In genomic region chr22:37231406-37232139, GRCh38 we compare ENCODE assay signal across 14 cellular contexts. TPM values are rescaled to one million over a fixed set of nuclear protein-coding genes. Genes with fewer than 3 reads are reported as not detected.
A peak's percentile ranks its signal among the peaks of the same experiment; 100 is the strongest.
DNase-seq lines count a peak whose midpoint lies in the region; ATAC-seq and TF ChIP-seq lines count a peak whose summit lies in the region.
"Had no signal": no experiment of that assay in that cellular context is flagged by ENCODE, and none has a peak within 500 bp of the region (broad histone marks: within the 10 kb centered on the region; RNA-seq: fewer than 3 reads in every experiment).

No MANE protein-coding gene starts in this region.

- CTCF ChIA-PET in activated CD4-positive, alpha-beta memory T cell treated with anti-CD3 and anti-CD28 coated beads, Interleukin-2, amount 10 ng/mL, durations not matched to agents 7 days and 5 days (lab: Charles Lee), result interaction anchor here (4.7 kb wide), 1 partner anchor 10 kb away, joined by 71 read pairs; the partner anchor contains the start of gene RAC2

- POLR2A ChIA-PET in activated CD4-positive, alpha-beta memory T cell treated with anti-CD3 and anti-CD28 coated beads, Interleukin-2, amount 10 ng/mL, durations not matched to agents 7 days and 5 days (lab: Charles Lee), result interaction anchor here (0.9 to 9.0 kb wide), 15 partner anchors 12 to 371 kb away, joined by 3 to 457 read pairs (median 4); partner anchors contain the start of genes CYTH4, IL2RB, NCF4 and RAC2

- no peak overlapping the region for H2AFZ ChIP-seq in KMS-11 (ENCODE audit: low read depth)

- H3K27ac Mint-ChIP-seq in activated CD4-positive, alpha-beta memory T cell treated with anti-CD3 and anti-CD28 coated beads, Interleukin-2, amount 10 ng/mL, durations not matched to agents 7 days and 5 days, result peak overlapping the region; percentile 97
- peak overlapping the region; percentile 94 for H3K27ac Mint-ChIP-seq in dendritic cell treated with granulocyte-macrophage colony-stimulating factor and Interleukin-4, amounts not matched to agents 40 ng/mL and 50 ng/mL, for 4 days

- peaks cover 90% of the 10 kb centered on the region for H3K4me1 Mint-ChIP-seq in activated CD4-positive, alpha-beta memory T cell treated with anti-CD3 and anti-CD28 coated beads, Interleukin-2, amount 10 ng/mL, durations not matched to agents 7 days and 5 days
- H3K4me1 Mint-ChIP-seq in dendritic cell treated with granulocyte-macrophage colony-stimulating factor and Interleukin-4, amounts not matched to agents 40 ng/mL and 50 ng/mL, for 4 days (ENCODE audit: low read depth), result peaks cover 91% of the 10 kb centered on the region

- peak overlapping the region; percentile 98 for H3K27ac ChIP-seq in KMS-11
- H3K27ac ChIP-seq: thoracic aorta had no signal

- no peaks in the 10 kb centered on the region for H3K36me3 ChIP-seq in KMS-11 (ENCODE audit: insufficient read depth)
- H3K36me3 ChIP-seq: thoracic aorta had no signal

- no peaks in the 10 kb centered on the region for H3K27me3 ChIP-seq in KMS-11 (ENCODE audit: insufficient read depth, low read depth)

- peak overlapping the region; percentile 68 for H3K4me3 Mint-ChIP-seq in activated CD4-positive, alpha-beta memory T cell treated with anti-CD3 and anti-CD28 coated beads, Interleukin-2, amount 10 ng/mL, durations not matched to agents 7 days and 5 days
- H3K4me3 Mint-ChIP-seq in dendritic cell treated with granulocyte-macrophage colony-stimulating factor and Interleukin-4, amounts not matched to agents 40 ng/mL and 50 ng/mL, for 4 days, result no peak overlapping the region
- H3K4me3 Mint-ChIP-seq: nephron had no signal

- H3K9me3 Mint-ChIP-seq in activated CD4-positive, alpha-beta memory T cell treated with anti-CD3 and anti-CD28 coated beads, Interleukin-2, amount 10 ng/mL, durations not matched to agents 7 days and 5 days, result no peaks in the 10 kb centered on the region
- no peaks in the 10 kb centered on the region for H3K9me3 Mint-ChIP-seq in dendritic cell treated with granulocyte-macrophage colony-stimulating factor and Interleukin-4, amounts not matched to agents 40 ng/mL and 50 ng/mL, for 4 days
- H3K9me3 Mint-ChIP-seq: nephron had no signal

- intact Hi-C loops in dendritic cell treated with granulocyte-macrophage colony-stimulating factor and Interleukin-4, amounts not matched to agents 40 ng/mL and 50 ng/mL, for 4 days (cut with micrococcal nuclease), result no loop called here

- H3K4me3 ChIP-seq in KMS-11 (IDR thresholded peaks at IDR 0.05; ENCODE audit: insufficient read depth, low read depth, low read length), result no peak overlapping the region
- H3K4me3 ChIP-seq: thoracic aorta had no signal

- H3K27me3 Mint-ChIP-seq in activated CD4-positive, alpha-beta memory T cell treated with anti-CD3 and anti-CD28 coated beads, Interleukin-2, amount 10 ng/mL, durations not matched to agents 7 days and 5 days, result no peaks in the 10 kb centered on the region
- H3K27me3 Mint-ChIP-seq in dendritic cell treated with granulocyte-macrophage colony-stimulating factor and Interleukin-4, amounts not matched to agents 40 ng/mL and 50 ng/mL, for 4 days, result no peaks in the 10 kb centered on the region

- TF ChIP-seq CTCF in KMS-11 (conservative IDR thresholded peaks at IDR 0.05; ENCODE audit: low read depth, low read length), result no peak

- peaks cover 86% of the 10 kb centered on the region for H3K36me3 Mint-ChIP-seq in activated CD4-positive, alpha-beta memory T cell treated with anti-CD3 and anti-CD28 coated beads, Interleukin-2, amount 10 ng/mL, durations not matched to agents 7 days and 5 days (ENCODE audit: low read depth)
- H3K36me3 Mint-ChIP-seq in dendritic cell treated with granulocyte-macrophage colony-stimulating factor and Interleukin-4, amounts not matched to agents 40 ng/mL and 50 ng/mL, for 4 days (ENCODE audit: low read depth), result peaks cover 85% of the 10 kb centered on the region

- DNase-seq in activated CD4-positive, alpha-beta memory T cell treated with anti-CD3 and anti-CD28 coated beads, Interleukin-2, amount 10 ng/mL, durations not matched to agents 7 days and 5 days, result no peak
- peak; percentile 68 to 75 for DNase-seq in stimulated activated CD8-positive, alpha-beta memory T cell treated with anti-CD3 and anti-CD28 coated beads, Interleukin-7, amount 100 ng/mL, for 4 hours (ENCODE audit: low read depth in 2 of 2)
- no peak for DNase-seq in SKM-1 treated with dmso at 0.1 percent for 144 hours (lab: John Stamatoyannopoulos, UW; ENCODE audit: unreplicated experiment)
- no peak for DNase-seq in NCI-H748 (lab: John Stamatoyannopoulos, UW; ENCODE audit: unreplicated experiment)
- DNase-seq: anterior cingulate cortex, NCI-H524 treated with DMSO at 0.1 percent for 48 hours, T1000 had no signal

- ATAC-seq in HG02642 (IDR thresholded peaks at IDR 0.05; ENCODE audit: poor library complexity, unreplicated experiment) (no peak), HG02759 (IDR thresholded peaks at IDR 0.05; ENCODE audit: unreplicated experiment) (no peak)

- H3K4me2 ChIP-seq in KMS-11, result peak overlapping the region; percentile 91

- peaks cover 32% of the 10 kb centered on the region for H3K79me2 ChIP-seq in KMS-11 (ENCODE audit: insufficient read depth, low read depth)

- H3K9ac ChIP-seq in KMS-11, result peak overlapping the region; percentile 38; the same call in 1 of the 2 replicates

- no peaks in the 10 kb centered on the region for H4K20me1 ChIP-seq in KMS-11 (ENCODE audit: insufficient read depth)

- H3K4me1 ChIP-seq in KMS-11 (ENCODE audit: low read depth, poor library complexity, severe bottlenecking), result peaks cover 88% of the 10 kb centered on the region

RNA-seq across cellular contexts. Expression of gene RAC2, which starts 12.5 kb away (rescaled TPM):
- total RNA-seq in activated CD4-positive, alpha-beta memory T cell treated with anti-CD3 and anti-CD28 coated beads, Interleukin-2, amount 10 ng/mL, durations not matched to agents 7 days and 5 days, result 1,000 to 10,000 TPM in 1 of 2 experiments, 100 to 1,000 TPM in 1; 984 to 1,005 TPM

RNA-seq across cellular contexts. Expression of gene SSTR3, which starts 19.3 kb away (rescaled TPM):
- total RNA-seq in activated CD4-positive, alpha-beta memory T cell treated with anti-CD3 and anti-CD28 coated beads, Interleukin-2, amount 10 ng/mL, durations not matched to agents 7 days and 5 days, result 1 to 10 TPM; 3.4 to 3.9 TPM
- total RNA-seq: M059J, thoracic aorta had no signal

RNA-seq across cellular contexts. Expression of gene C1QTNF6, which starts 43.5 kb away (rescaled TPM):
- total RNA-seq in activated CD4-positive, alpha-beta memory T cell treated with anti-CD3 and anti-CD28 coated beads, Interleukin-2, amount 10 ng/mL, durations not matched to agents 7 days and 5 days, result 10 to 100 TPM; 10.2 to 10.3 TPM

RNA-seq across cellular contexts. Expression of gene CYTH4, which starts 50.7 kb away (rescaled TPM):
- 100 to 1,000 TPM; 114 to 126 TPM for total RNA-seq in activated CD4-positive, alpha-beta memory T cell treated with anti-CD3 and anti-CD28 coated beads, Interleukin-2, amount 10 ng/mL, durations not matched to agents 7 days and 5 days

Comparison
In these comparisons a context has a peak if more than half of its experiments do, and no peak if none do; other contexts are left out.
1. DNase-seq: peak in stimulated activated CD8-positive, alpha-beta memory T cell treated with anti-CD3 and anti-CD28 coated beads, Interleukin-7, amount 100 ng/mL, for 4 hours (2 of 2); none in activated CD4-positive, alpha-beta memory T cell treated with anti-CD3 and anti-CD28 coated beads, Interleukin-2, amount 10 ng/mL, durations not matched to agents 7 days and 5 days (single experiment), SKM-1 treated with dmso at 0.1 percent for 144 hours (single experiment) and NCI-H748 (single experiment).